ENCODE assay signal across 8 cellular contexts in the genomic region with DNA sequence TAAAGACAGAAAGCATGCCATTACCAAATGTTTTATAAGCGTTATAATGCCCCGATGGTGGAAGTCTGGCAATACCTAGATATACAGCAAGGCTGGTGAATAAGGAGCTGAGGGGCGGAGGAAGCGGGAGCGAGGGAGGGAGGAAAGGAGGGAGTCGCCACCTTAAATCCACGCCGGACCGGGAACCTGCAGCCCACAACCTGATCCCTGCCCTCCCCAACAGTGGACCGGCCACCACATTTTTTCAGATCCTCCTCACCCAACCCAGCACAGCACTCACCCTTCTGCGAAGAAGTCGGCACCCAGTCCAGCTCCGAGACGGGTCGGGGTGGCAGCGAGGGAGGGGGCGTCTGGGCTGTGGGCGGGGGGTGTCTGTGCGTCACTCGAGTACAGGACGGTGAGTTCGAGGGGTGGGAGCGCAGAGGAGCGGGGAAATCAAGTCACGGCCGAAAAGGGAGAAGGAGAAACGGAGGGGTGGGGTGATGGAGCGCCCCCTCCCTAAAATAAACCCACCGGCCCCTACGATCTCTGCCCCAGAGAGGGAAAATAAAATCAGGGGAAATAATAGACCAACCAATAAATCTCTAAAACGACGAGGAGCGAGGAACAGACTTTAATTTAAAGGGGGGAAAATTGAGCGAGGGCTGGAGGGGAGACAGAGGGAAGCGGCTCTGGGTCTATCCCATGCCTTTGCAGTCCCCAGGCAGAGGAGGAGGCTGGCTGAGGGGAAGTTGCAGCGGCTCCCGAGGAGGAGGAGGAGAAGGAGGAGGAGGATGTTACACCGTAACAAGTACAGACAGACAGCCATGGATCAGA.
DNase-seq lines count a peak whose midpoint lies in the region; ATAC-seq and TF ChIP-seq lines count a peak whose summit lies in the region.

No MANE protein-coding gene starts in this region.

- peak overlapping the region; percentile 90 for H3K27ac ChIP-seq in CD8-positive, alpha-beta memory T cell (ENCODE audit: low read depth, low read length)
- H3K27ac ChIP-seq in KOPT-K1 (ENCODE audit: low read depth, low read length, poor library complexity, severe bottlenecking) (peak overlapping the region; percentile 72), ectodermal cell (ENCODE audit: insufficient read depth, low read depth, low read length, poor library complexity, severe bottlenecking) (peak overlapping the region; percentile 51)

- no peaks in the 10 kb centered on the region for H3K36me3 ChIP-seq in CD8-positive, alpha-beta memory T cell (ENCODE audit: insufficient read depth, low read length)
- H3K36me3 ChIP-seq in KOPT-K1 (ENCODE audit: insufficient read depth, low read length): no peaks in the 10 kb centered on the region
- no peaks in the 10 kb centered on the region for H3K36me3 ChIP-seq in ectodermal cell (ENCODE audit: control insufficient read depth, insufficient read depth, low read length)

- POLR2A ChIA-PET in CD8-positive, alpha-beta memory T cell (lab: Charles Lee): interaction anchor here (0.5 to 6.2 kb wide), 23 partner anchors 13 to 380 kb away, joined by 3 to 167 read pairs (median 6); partner anchors contain the start of genes AFTPH, RAB1A and SERTAD2
- POLR2A ChIA-PET in activated CD4-positive, alpha-beta memory T cell treated with anti-CD3 and anti-CD28 coated beads, Interleukin-2, amount 10 ng/mL, durations not matched to agents 7 days and 5 days (lab: Charles Lee): interaction anchor here (1.0 to 5.3 kb wide), 15 partner anchors 13 to 380 kb away, joined by 4 to 87 read pairs (median 11); partner anchors contain the start of genes AFTPH, RAB1A and SERTAD2

- peaks cover 17% of the 10 kb centered on the region for H3K4me1 ChIP-seq in CD8-positive, alpha-beta memory T cell (ENCODE audit: insufficient read depth, low read length)
- H3K4me1 ChIP-seq in ectodermal cell (ENCODE audit: control insufficient read depth, insufficient read depth, low read length): peaks cover 5% of the 10 kb centered on the region

- H3K27me3 ChIP-seq in CD8-positive, alpha-beta memory T cell (ENCODE audit: insufficient read depth, low read length, poor library complexity, severe bottlenecking): no peaks in the 10 kb centered on the region
- H3K27me3 ChIP-seq in ectodermal cell (ENCODE audit: control insufficient read depth, insufficient read depth, low read length, poor library complexity, severe bottlenecking): peaks cover 19% of the 10 kb centered on the region

- peak overlapping the region; percentile 96 for H3K4me3 ChIP-seq in CD8-positive, alpha-beta memory T cell (ENCODE audit: low read length)
- H3K4me3 ChIP-seq in ectodermal cell (ENCODE audit: insufficient read depth, low read depth, low read length): peak overlapping the region; percentile 62
- peak overlapping the region; percentile 87 for H3K4me3 ChIP-seq in lower leg skin (ENCODE audit: low read depth, poor library complexity, severe bottlenecking)

- peaks cover 0 to 16% (median 2%) of the 10 kb centered on the region in 3 donors for H3K36me3 Mint-ChIP-seq in CD8-positive, alpha-beta memory T cell
- H3K36me3 Mint-ChIP-seq in activated CD4-positive, alpha-beta memory T cell treated with anti-CD3 and anti-CD28 coated beads, Interleukin-2, amount 10 ng/mL, durations not matched to agents 7 days and 5 days (ENCODE audit: low read depth): no peaks in the 10 kb centered on the region

- intact Hi-C loops in lower leg skin (cut with DNase I; ENCODE audit: low total_unique reads): no loop called here

- WGBS in ectodermal cell, 2 experiments: 1% methylated on average over 34 to 38 of the region's 38 CpGs
- 1% methylated on average over 38 of the region's 38 CpGs for WGBS in lower leg skin, 2 donors

- H3K4me1 Mint-ChIP-seq in CD8-positive, alpha-beta memory T cell: peaks cover 22 to 38% (median 27%) of the 10 kb centered on the region in 3 donors
- peaks cover 25% of the 10 kb centered on the region for H3K4me1 Mint-ChIP-seq in activated CD4-positive, alpha-beta memory T cell treated with anti-CD3 and anti-CD28 coated beads, Interleukin-2, amount 10 ng/mL, durations not matched to agents 7 days and 5 days

- H3K27ac Mint-ChIP-seq in CD8-positive, alpha-beta memory T cell: peak overlapping the region; percentile 93 to 99 (median 98)
- H3K27ac Mint-ChIP-seq in activated CD4-positive, alpha-beta memory T cell treated with anti-CD3 and anti-CD28 coated beads, Interleukin-2, amount 10 ng/mL, durations not matched to agents 7 days and 5 days: peak overlapping the region; percentile 94

- TF ChIP-seq POLR2A in lower leg skin (IDR thresholded peaks at IDR 0.05): no peak

- H3K9me3 Mint-ChIP-seq in CD8-positive, alpha-beta memory T cell: no peaks in the 10 kb centered on the region
- no peaks in the 10 kb centered on the region for H3K9me3 Mint-ChIP-seq in activated CD4-positive, alpha-beta memory T cell treated with anti-CD3 and anti-CD28 coated beads, Interleukin-2, amount 10 ng/mL, durations not matched to agents 7 days and 5 days

- TF ChIP-seq CTCF in lower leg skin (IDR thresholded peaks at IDR 0.05): no peak

- no peaks in the 10 kb centered on the region for H3K9me3 ChIP-seq in CD8-positive, alpha-beta memory T cell (ENCODE audit: low read length)
- H3K9me3 ChIP-seq in KOPT-K1 (ENCODE audit: insufficient read depth, low read length, poor library complexity, severe bottlenecking) (no peaks in the 10 kb centered on the region), ectodermal cell (ENCODE audit: control insufficient read depth, low read length) (no peaks in the 10 kb centered on the region)

- CTCF ChIA-PET in CD8-positive, alpha-beta memory T cell (lab: Charles Lee): interaction anchor here (0.7 to 6.2 kb wide), 26 partner anchors 9 to 305 kb away, joined by 3 to 65 read pairs (median 6); partner anchors contain the start of genes AFTPH and SERTAD2
- CTCF ChIA-PET in activated CD4-positive, alpha-beta memory T cell treated with anti-CD3 and anti-CD28 coated beads, Interleukin-2, amount 10 ng/mL, durations not matched to agents 7 days and 5 days (lab: Charles Lee): interaction anchor here (0.6 to 7.4 kb wide), 28 partner anchors 8 to 728 kb away, joined by 3 to 91 read pairs (median 4); partner anchors contain the start of genes AFTPH and SERTAD2

- peaks cover 0 to 2% of the 10 kb centered on the region in 2 donors for H3K27me3 Mint-ChIP-seq in CD8-positive, alpha-beta memory T cell
- H3K27me3 Mint-ChIP-seq in activated CD4-positive, alpha-beta memory T cell treated with anti-CD3 and anti-CD28 coated beads, Interleukin-2, amount 10 ng/mL, durations not matched to agents 7 days and 5 days: no peaks in the 10 kb centered on the region

- H3K4me3 Mint-ChIP-seq in CD8-positive, alpha-beta memory T cell: peak overlapping the region; percentile 90 to 100 (median 99)
- peak overlapping the region; percentile 84 for H3K4me3 Mint-ChIP-seq in activated CD4-positive, alpha-beta memory T cell treated with anti-CD3 and anti-CD28 coated beads, Interleukin-2, amount 10 ng/mL, durations not matched to agents 7 days and 5 days

- DNase-seq in CD8-positive, alpha-beta memory T cell: peak; percentile 12 to 67 (median 25)
- DNase-seq in activated CD4-positive, alpha-beta memory T cell treated with anti-CD3 and anti-CD28 coated beads, Interleukin-2, amount 10 ng/mL, durations not matched to agents 7 days and 5 days: peak; percentile 34
- peak; percentile 68 to 93 for DNase-seq in lower leg skin (ENCODE audit: low spot score in 2 of 2)
- DNase-seq in stimulated activated CD4-positive, alpha-beta T cell treated with anti-CD3 and anti-CD28 coated beads, Interleukin-4, amount 100 ng/mL, for 4 hours: peak; percentile 40 to 50

- ATAC-seq in HG03521 (IDR thresholded peaks at IDR 0.05; ENCODE audit: unreplicated experiment) (no peak), HG03460 (IDR thresholded peaks at IDR 0.05; ENCODE audit: unreplicated experiment) (no peak)

Comparison
In these comparisons a context has a peak if more than half of its experiments do, and no peak if none do; other contexts are left out.
1. DNase-seq: peak in every context shown above with its lines; median percentile 80 in lower leg skin; 45 in stimulated activated CD4-positive, alpha-beta T cell treated with anti-CD3 and anti-CD28 coated beads, Interleukin-4, amount 100 ng/mL, for 4 hours; 34 in activated CD4-positive, alpha-beta memory T cell treated with anti-CD3 and anti-CD28 coated beads, Interleukin-2, amount 10 ng/mL, durations not matched to agents 7 days and 5 days; 25 in CD8-positive, alpha-beta memory T cell.